8 cellular contexts compared by ENCODE assay signal in genomic region chr2:55419236-55419513, GRCh38. TPM values are rescaled to one million over a fixed set of nuclear protein-coding genes. Genes with fewer than 3 reads are reported as not detected.
A peak's percentile ranks its signal among the peaks of the same experiment; 100 is the strongest.
DNase-seq lines count a peak whose midpoint lies in the region; TF ChIP-seq lines count a peak whose summit lies in the region.

No MANE protein-coding gene starts in this region.

- no peaks in the 10 kb centered on the region for H3K36me3 Mint-ChIP-seq in activated CD4-positive, alpha-beta memory T cell treated with anti-CD3 and anti-CD28 coated beads for 36 hours
- H3K36me3 Mint-ChIP-seq in neural progenitor cell: peaks cover 4% of the 10 kb centered on the region

- peak overlapping the region; percentile 88 for H3K4me2 ChIP-seq in neural progenitor cell

- TF ChIP-seq CTCF in fibroblast of villous mesenchyme (IDR thresholded peaks at IDR 0.05; ENCODE audit: insufficient read depth, low read depth, low read length) (no peak), neural progenitor cell (IDR thresholded peaks at IDR 0.05) (no peak)

- H3K4me3 Mint-ChIP-seq in activated CD4-positive, alpha-beta memory T cell treated with anti-CD3 and anti-CD28 coated beads for 36 hours: peak overlapping the region; percentile 81
- H3K4me3 Mint-ChIP-seq in neural progenitor cell: peak overlapping the region; percentile 97

- H3K79me2 ChIP-seq in neural progenitor cell (ENCODE audit: low read depth): peaks cover 51% of the 10 kb centered on the region

- peak overlapping the region; percentile 84 for H3K4me3 ChIP-seq in HUES6 (ENCODE audit: low read depth, low read length)
- peak overlapping the region; percentile 91 for H3K4me3 ChIP-seq in fibroblast of villous mesenchyme (ENCODE audit: low read depth, low read length)
- H3K4me3 ChIP-seq in neural progenitor cell: peak overlapping the region; percentile 93

- peak overlapping the region; percentile 71 for H2AFZ ChIP-seq in neural progenitor cell (replicated peaks)

- H3K9ac ChIP-seq in HUES6 (ENCODE audit: low read length) (peak overlapping the region; percentile 82), neural progenitor cell (peak overlapping the region; percentile 84)

- H3K36me3 ChIP-seq in HUES6 (ENCODE audit: control insufficient read depth, insufficient read depth, low read length) (no peaks in the 10 kb centered on the region), neural progenitor cell (no peaks in the 10 kb centered on the region)

- peaks cover 23% of the 10 kb centered on the region for H3K4me1 Mint-ChIP-seq in activated CD4-positive, alpha-beta memory T cell treated with anti-CD3 and anti-CD28 coated beads for 36 hours (ENCODE audit: low read depth)
- peaks cover 29% of the 10 kb centered on the region for H3K4me1 Mint-ChIP-seq in neural progenitor cell

- peak overlapping the region; percentile 69 for H3K27ac Mint-ChIP-seq in activated CD4-positive, alpha-beta memory T cell treated with anti-CD3 and anti-CD28 coated beads for 36 hours
- H3K27ac Mint-ChIP-seq in neural progenitor cell: peak overlapping the region; percentile 89

- H3K9me3 Mint-ChIP-seq in activated CD4-positive, alpha-beta memory T cell treated with anti-CD3 and anti-CD28 coated beads for 36 hours: no peaks in the 10 kb centered on the region
- no peaks in the 10 kb centered on the region for H3K9me3 Mint-ChIP-seq in neural progenitor cell

- H3K27me3 ChIP-seq in HUES6 (ENCODE audit: control insufficient read depth, insufficient read depth, low read length) (no peaks in the 10 kb centered on the region), neural progenitor cell (no peaks in the 10 kb centered on the region)

- H3K27me3 Mint-ChIP-seq in activated CD4-positive, alpha-beta memory T cell treated with anti-CD3 and anti-CD28 coated beads for 36 hours: peaks cover 4% of the 10 kb centered on the region
- peaks cover 6% of the 10 kb centered on the region for H3K27me3 Mint-ChIP-seq in neural progenitor cell (ENCODE audit: insufficient read depth, low read depth)

- intact Hi-C loops in activated CD4-positive, alpha-beta memory T cell treated with anti-CD3 and anti-CD28 coated beads for 36 hours (cut with micrococcal nuclease): loop anchor here (1.0 to 5.0 kb wide), 2 partner anchors 100 to 137 kb away; partner anchors contain the start of gene CFAP36
- intact Hi-C loops in posterior vena cava (cut with DNase I): no loop called here

- POLR2A ChIA-PET in activated CD4-positive, alpha-beta memory T cell treated with anti-CD3 and anti-CD28 coated beads for 36 hours (lab: Charles Lee): interaction anchor here (1.4 kb wide), 1 partner anchor 150 kb away, joined by 7 read pairs; the partner anchor contains the start of gene MTIF2

- H3F3A ChIP-seq in neural progenitor cell (ENCODE audit: low read depth): peaks cover 9% of the 10 kb centered on the region

- H3K9me3 ChIP-seq in HUES6 (ENCODE audit: control insufficient read depth, insufficient read depth, low read depth, low read length): no peaks in the 10 kb centered on the region
- no peaks in the 10 kb centered on the region for H3K9me3 ChIP-seq in neural progenitor cell (ENCODE audit: low read depth)

- DNase-seq in NCI-H2196 (lab: John Stamatoyannopoulos, UW; ENCODE audit: unreplicated experiment): peak; percentile 16
- no peak for DNase-seq in NCI-H2196 treated with DMSO at 0.1 percent for 48 hours (lab: John Stamatoyannopoulos, UW; ENCODE audit: unreplicated experiment)
- DNase-seq in activated CD4-positive, alpha-beta memory T cell treated with anti-CD3 and anti-CD28 coated beads for 36 hours: no peak
- DNase-seq in fibroblast of villous mesenchyme (ENCODE audit: low read depth): peak; percentile 39
- peak; percentile 75 for DNase-seq in neural progenitor cell (ENCODE audit: low spot score)
- no peak for DNase-seq in OCI-M1 (lab: John Stamatoyannopoulos, UW)
- DNase-seq in posterior vena cava (ENCODE audit: low spot score): no peak

- CTCF ChIA-PET in activated CD4-positive, alpha-beta memory T cell treated with anti-CD3 and anti-CD28 coated beads for 36 hours (lab: Charles Lee): interaction anchor here (0.7 kb wide), 1 partner anchor 13 kb away, joined by 4 read pairs; no protein-coding TSS in a partner anchor

- H3K27ac ChIP-seq in HUES6 (ENCODE audit: low read depth, low read length) (peak overlapping the region; percentile 3; the same call in 1 of the 2 replicates), neural progenitor cell (peak overlapping the region; percentile 96)

- peaks cover 7% of the 10 kb centered on the region for H4K20me1 ChIP-seq in neural progenitor cell (ENCODE audit: low read depth)

- H3K4me1 ChIP-seq in HUES6 (ENCODE audit: control insufficient read depth, insufficient read depth, low read length) (peaks cover 11% of the 10 kb centered on the region; the same call in 1 of the 2 replicates), neural progenitor cell (peaks cover 16% of the 10 kb centered on the region)

RNA-seq across cellular contexts. Expression of gene CCDC88A, which starts 0.5 kb away (rescaled TPM):
- 10 to 100 TPM; 13.2 to 14.1 TPM for total RNA-seq in activated CD4-positive, alpha-beta memory T cell treated with anti-CD3 and anti-CD28 coated beads for 36 hours
- total RNA-seq in fibroblast of villous mesenchyme: 61.2 and 70.8 TPM in 2 replicates
- total RNA-seq in neural progenitor cell (ENCODE audit: low replicate concordance): 123 and 182 TPM in 2 replicates
- 10 to 100 TPM; 63.4 to 77.1 TPM for total RNA-seq in posterior vena cava

Comparison
In these comparisons a context has a peak if more than half of its experiments do, and no peak if none do; other contexts are left out.
1. DNase-seq: peak in NCI-H2196 (single experiment), fibroblast of villous mesenchyme (single experiment) and neural progenitor cell (single experiment); none in NCI-H2196 treated with DMSO at 0.1 percent for 48 hours (single experiment), activated CD4-positive, alpha-beta memory T cell treated with anti-CD3 and anti-CD28 coated beads for 36 hours (single experiment), OCI-M1 (single experiment) and posterior vena cava (single experiment).
2. Peak in every context shown above with its lines, with median percentiles within 50 percentile points of each other: H3K4me3 ChIP-seq.